9 cellular contexts compared by ENCODE assay signal in the genomic region with DNA sequence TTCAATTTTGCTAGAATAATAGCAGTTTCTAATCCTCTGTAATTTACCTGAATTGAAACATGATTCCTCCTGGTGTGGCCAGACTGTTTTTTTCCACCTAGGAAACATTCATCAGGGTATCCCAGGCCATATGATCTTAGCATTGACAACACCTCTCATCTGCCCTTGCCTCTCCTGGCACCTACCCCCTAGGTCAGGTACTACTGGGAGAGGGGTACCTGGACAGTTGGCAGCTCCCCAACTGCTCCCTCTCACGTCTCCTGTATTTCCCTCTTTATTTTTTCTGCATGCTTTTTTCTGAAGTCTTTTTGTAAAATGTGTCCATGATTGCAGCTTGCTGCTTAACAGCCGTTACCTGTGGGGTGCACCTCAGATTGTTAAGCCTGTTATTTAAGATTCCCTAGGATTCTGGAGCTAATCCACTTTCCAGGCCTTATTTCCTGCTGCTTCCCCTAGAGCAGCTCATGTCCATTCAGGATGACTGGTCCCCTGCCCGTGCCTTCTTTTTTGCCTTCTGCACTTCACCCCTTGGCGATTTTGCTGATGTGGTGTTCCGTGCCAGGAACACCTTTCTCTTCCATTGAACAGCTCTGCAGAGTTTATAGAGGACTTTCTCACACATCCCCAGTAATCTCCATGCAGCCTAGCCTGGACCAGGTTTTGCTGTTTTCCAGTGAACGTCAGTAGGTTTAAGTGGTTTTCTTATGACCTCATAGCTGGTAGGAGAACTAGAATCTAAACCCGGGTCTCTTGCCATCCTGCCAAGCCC. TPM values are rescaled to one million over a fixed set of nuclear protein-coding genes. Genes with fewer than 3 reads are reported as not detected.
DNase-seq lines count a peak whose midpoint lies in the region; ATAC-seq and TF ChIP-seq lines count a peak whose summit lies in the region.
"Had no signal": no experiment of that assay in that cellular context is flagged by ENCODE, and none has a peak within 500 bp of the region (broad histone marks: within the 10 kb centered on the region; RNA-seq: fewer than 3 reads in every experiment).

No MANE protein-coding gene starts in this region.

- H3K4me3 ChIP-seq in cardiac fibroblast (replicated peaks in 1 of 2; ENCODE audit: low read depth in 2 of 2, low read length in 2 of 2) = no peak overlapping the region

- H3K4me3 Mint-ChIP-seq in Calu3 (ENCODE audit: low read depth, unreplicated experiment) = no peak overlapping the region
- H3K4me3 Mint-ChIP-seq: activated CD8-positive, alpha-beta T cell treated with anti-CD3 and anti-CD28 coated beads for 36 hours had no signal

- no peak for ATAC-seq in GM18519 (IDR thresholded peaks at IDR 0.05; ENCODE audit: low FRiP score, unreplicated experiment)
- ATAC-seq: activated CD8-positive, alpha-beta T cell treated with anti-CD3 and anti-CD28 coated beads for 36 hours had no signal

- H3K4me1 Mint-ChIP-seq in Calu3 (ENCODE audit: low read depth, unreplicated experiment) = peaks cover 20% of the 10 kb centered on the region

- H3K27ac Mint-ChIP-seq in Calu3 (ENCODE audit: unreplicated experiment) = no peak overlapping the region
- H3K27ac Mint-ChIP-seq: activated CD8-positive, alpha-beta T cell treated with anti-CD3 and anti-CD28 coated beads for 36 hours had no signal

- intact Hi-C loops in Calu3 (cut with micrococcal nuclease; ENCODE audit: unreplicated experiment) = no loop called here

- BruUV-seq in Calu3 (replicated peaks; lab: Mats Ljungman, UMichigan) = no TSS peak

- CTCF ChIA-PET in Calu3 (lab: Charles Lee) = no interaction called here

- peak; percentile 69 for DNase-seq in DMS53 treated with DMSO at 0.1 percent for 48 hours (lab: John Stamatoyannopoulos, UW; ENCODE audit: unreplicated experiment)
- peak; percentile 78 for DNase-seq in NCI-H2029 (lab: John Stamatoyannopoulos, UW)
- peak; percentile 35 to 41 for DNase-seq in cardiac fibroblast (ENCODE audit: low read depth in 2 of 2)
- peak; percentile 80 for DNase-seq in left kidney (ENCODE audit: low read depth, low spot score)
- no peak for DNase-seq in RPMI8226
- DNase-seq in Calu3 = no peak
- no peak for DNase-seq in stimulated activated CD4-positive, alpha-beta T cell treated with anti-CD3 and anti-CD28 coated beads, Interleukin-1b, Interleukin-23, amount 100 ng/mL, for 48 hours
- DNase-seq: activated CD8-positive, alpha-beta T cell treated with anti-CD3 and anti-CD28 coated beads for 36 hours had no signal

- no peaks in the 10 kb centered on the region for H3K36me3 Mint-ChIP-seq in Calu3 (ENCODE audit: insufficient read depth, unreplicated experiment)

- no peaks in the 10 kb centered on the region for H3K9me3 Mint-ChIP-seq in Calu3 (ENCODE audit: low read depth, unreplicated experiment)
- H3K9me3 Mint-ChIP-seq: activated CD8-positive, alpha-beta T cell treated with anti-CD3 and anti-CD28 coated beads for 36 hours had no signal

- no peaks in the 10 kb centered on the region for H3K27me3 Mint-ChIP-seq in Calu3 (ENCODE audit: unreplicated experiment)
- H3K27me3 Mint-ChIP-seq: activated CD8-positive, alpha-beta T cell treated with anti-CD3 and anti-CD28 coated beads for 36 hours had no signal

- TF ChIP-seq CTCF in cardiac fibroblast (IDR thresholded peaks at IDR 0.05; ENCODE audit: low read depth, low read length) (no peak), Calu3 (IDR thresholded peaks at IDR 0.05; ENCODE audit: unreplicated experiment) (no peak)

RNA-seq across cellular contexts. Expression of gene SNX30, which starts 33.6 kb away (rescaled TPM):
- total RNA-seq in Calu3 (2022) = 7.9 and 8.7 TPM in 2 replicates

Comparison
In these comparisons a context has a peak if more than half of its experiments do, and no peak if none do; other contexts are left out.
1. DNase-seq: peak in DMS53 treated with DMSO at 0.1 percent for 48 hours (single experiment), NCI-H2029 (single experiment), cardiac fibroblast (2 of 2) and left kidney (single experiment); none in RPMI8226 (single experiment), Calu3 (single experiment) and stimulated activated CD4-positive, alpha-beta T cell treated with anti-CD3 and anti-CD28 coated beads, Interleukin-1b, Interleukin-23, amount 100 ng/mL, for 48 hours (single experiment).